Comparison of ENCODE assay signal across 2 cellular contexts in the genomic region with DNA sequence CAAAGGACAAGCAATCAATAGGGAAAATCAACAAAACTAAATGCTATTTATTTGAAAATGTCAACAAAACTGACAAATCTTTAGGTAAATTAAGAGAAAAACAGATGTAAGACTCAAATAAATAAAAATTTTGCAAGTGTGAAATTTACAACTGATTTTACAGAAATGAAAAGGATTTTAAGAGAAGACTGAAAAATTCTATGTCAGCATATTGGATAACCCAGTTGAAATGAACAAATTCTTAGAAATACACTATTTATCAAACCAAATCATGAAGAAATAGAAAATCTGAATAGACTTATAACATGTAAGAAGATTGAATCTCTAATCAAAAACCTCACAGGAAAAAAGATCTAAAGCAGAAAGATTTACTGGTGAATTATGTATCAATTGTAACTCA.
TF ChIP-seq lines count a peak whose summit lies in the region.

No MANE protein-coding gene starts in this region.

TF ChIP-seq in GM23338, 12 proteins besides CTCF, POLR2A, EP300 and RAD21:
- no peak for TF ChIP-seq ZNF114 (CRISPR knock-in tag; IDR thresholded peaks at IDR 0.05)
- TF ChIP-seq POLR2AphosphoS5 (IDR thresholded peaks at IDR 0.05; ENCODE audit: low read depth), result no peak
- TF ChIP-seq, protein P1, sequence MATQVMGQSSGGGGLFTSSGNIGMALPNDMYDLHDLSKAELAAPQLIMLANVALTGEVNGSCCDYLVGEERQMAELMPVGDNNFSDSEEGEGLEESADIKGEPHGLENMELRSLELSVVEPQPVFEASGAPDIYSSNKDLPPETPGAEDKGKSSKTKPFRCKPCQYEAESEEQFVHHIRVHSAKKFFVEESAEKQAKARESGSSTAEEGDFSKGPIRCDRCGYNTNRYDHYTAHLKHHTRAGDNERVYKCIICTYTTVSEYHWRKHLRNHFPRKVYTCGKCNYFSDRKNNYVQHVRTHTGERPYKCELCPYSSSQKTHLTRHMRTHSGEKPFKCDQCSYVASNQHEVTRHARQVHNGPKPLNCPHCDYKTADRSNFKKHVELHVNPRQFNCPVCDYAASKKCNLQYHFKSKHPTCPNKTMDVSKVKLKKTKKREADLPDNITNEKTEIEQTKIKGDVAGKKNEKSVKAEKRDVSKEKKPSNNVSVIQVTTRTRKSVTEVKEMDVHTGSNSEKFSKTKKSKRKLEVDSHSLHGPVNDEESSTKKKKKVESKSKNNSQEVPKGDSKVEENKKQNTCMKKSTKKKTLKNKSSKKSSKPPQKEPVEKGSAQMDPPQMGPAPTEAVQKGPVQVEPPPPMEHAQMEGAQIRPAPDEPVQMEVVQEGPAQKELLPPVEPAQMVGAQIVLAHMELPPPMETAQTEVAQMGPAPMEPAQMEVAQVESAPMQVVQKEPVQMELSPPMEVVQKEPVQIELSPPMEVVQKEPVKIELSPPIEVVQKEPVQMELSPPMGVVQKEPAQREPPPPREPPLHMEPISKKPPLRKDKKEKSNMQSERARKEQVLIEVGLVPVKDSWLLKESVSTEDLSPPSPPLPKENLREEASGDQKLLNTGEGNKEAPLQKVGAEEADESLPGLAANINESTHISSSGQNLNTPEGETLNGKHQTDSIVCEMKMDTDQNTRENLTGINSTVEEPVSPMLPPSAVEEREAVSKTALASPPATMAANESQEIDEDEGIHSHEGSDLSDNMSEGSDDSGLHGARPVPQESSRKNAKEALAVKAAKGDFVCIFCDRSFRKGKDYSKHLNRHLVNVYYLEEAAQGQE (IDR thresholded peaks at IDR 0.05; ENCODE audit: unreplicated experiment), result no peak
- TF ChIP-seq NANOG (IDR thresholded peaks at IDR 0.05; ENCODE audit: borderline replicate concordance), result no peak

TF ChIP-seq in K562, 482 proteins besides CTCF, POLR2A, EP300 and RAD21:
- TF ChIP-seq MAFF (IDR thresholded peaks at IDR 0.05; ENCODE audit: low read length) (peak; percentile 50; the same call in 1 of the 2 replicates), NFIC (IDR thresholded peaks at IDR 0.05) (no peak), RBM39 (optimal IDR thresholded peaks at IDR 0.05; ENCODE audit: low read depth, low read length) (no peak), ZNF316 (IDR thresholded peaks at IDR 0.05) (peak; percentile 91), C11orf30 (IDR thresholded peaks at IDR 0.05; ENCODE audit: low read depth) (peak; percentile 82), MAFK (IDR thresholded peaks at IDR 0.05; ENCODE audit: low read length) (peak; percentile 61), ZNF57 (CRISPR knock-in tag; IDR thresholded peaks at IDR 0.05) (no peak), MAFG (tag; conservative IDR thresholded peaks at IDR 0.05) (peak; percentile 64)
